9 cellular contexts compared by ENCODE assay signal in the genomic region with DNA sequence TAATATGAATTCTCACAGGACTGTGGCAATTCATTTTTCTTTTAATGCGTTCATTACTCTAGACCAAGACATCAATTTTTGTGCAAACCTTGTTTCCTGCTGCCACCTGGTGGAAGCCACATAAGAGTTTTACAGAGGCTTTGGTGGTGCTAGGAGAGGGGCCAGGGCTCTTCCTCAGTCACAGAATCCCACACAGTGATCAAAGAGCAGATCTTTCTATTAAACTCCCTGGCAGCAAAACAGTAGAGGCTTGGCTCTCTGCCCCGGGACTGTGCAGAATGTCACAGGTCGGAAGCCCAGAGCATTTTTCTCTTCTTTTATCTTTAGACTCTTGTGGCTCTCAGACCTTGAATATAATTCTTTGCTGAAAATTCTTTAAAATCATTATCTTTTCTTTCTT.
A peak's percentile ranks its signal among the peaks of the same experiment; 100 is the strongest.
DNase-seq lines count a peak whose midpoint lies in the region; ATAC-seq, FAIRE-seq and TF ChIP-seq lines count a peak whose summit lies in the region.
"Had no signal": no experiment of that assay in that cellular context is flagged by ENCODE, and none has a peak within 500 bp of the region (broad histone marks: within the 10 kb centered on the region; RNA-seq: fewer than 3 reads in every experiment).

No MANE protein-coding gene starts in this region.

- peak; percentile 69 for TF ChIP-seq CTCF in HFFc6 (IDR thresholded peaks at IDR 0.05)

- WGBS in right cardiac atrium = 4% methylated on average over 3 of the region's 3 CpGs
- 8 to 16% (median 14%) methylated on average over 3 of the region's 3 CpGs for WGBS in small intestine, 3 donors

- no peak overlapping the region for H3K27ac Mint-ChIP-seq in HFFc6
- H3K27ac Mint-ChIP-seq in activated CD8-positive, alpha-beta T cell treated with anti-CD3 and anti-CD28 coated beads, Interleukin-2, amount 10 ng/mL, durations not matched to agents 7 days and 5 days = no peak overlapping the region
- H3K27ac Mint-ChIP-seq: B cell had no signal

- DNase-seq in NCI-H510A treated with DMSO at 0.1 percent for 48 hours (lab: John Stamatoyannopoulos, UW) = peak; percentile 55
- DNase-seq in NCI-H510A (lab: John Stamatoyannopoulos, UW) = no peak
- DNase-seq in HFFc6 = peak; percentile 3
- DNase-seq in NCI-H2081 treated with DMSO at 0.1 percent for 48 hours (lab: John Stamatoyannopoulos, UW) = peak; percentile 55
- DNase-seq in activated CD8-positive, alpha-beta T cell treated with anti-CD3 and anti-CD28 coated beads, Interleukin-2, amount 10 ng/mL, durations not matched to agents 7 days and 5 days = peak; percentile 39
- DNase-seq in right cardiac atrium = peak in 2 of 3 donors; percentile 20 to 54
- peak; percentile 19 for DNase-seq in small intestine
- no peak for DNase-seq in activated CD8-positive, alpha-beta memory T cell treated with anti-CD3 and anti-CD28 coated beads for 24 hours

- no peak for ATAC-seq in activated CD8-positive, alpha-beta T cell treated with anti-CD3 and anti-CD28 coated beads, Interleukin-2, amount 10 ng/mL, durations not matched to agents 7 days and 5 days
- ATAC-seq in right cardiac atrium = peak; percentile 51 to 52

- POLR2A ChIA-PET in activated CD8-positive, alpha-beta T cell treated with anti-CD3 and anti-CD28 coated beads, Interleukin-2, amount 10 ng/mL, durations not matched to agents 7 days and 5 days (lab: Charles Lee) = no interaction called here

- CTCF ChIA-PET in activated CD8-positive, alpha-beta T cell treated with anti-CD3 and anti-CD28 coated beads, Interleukin-2, amount 10 ng/mL, durations not matched to agents 7 days and 5 days (lab: Charles Lee) = no interaction called here

- peaks cover 5% of the 10 kb centered on the region for H3K27me3 Mint-ChIP-seq in HFFc6 (ENCODE audit: insufficient read depth)
- H3K27me3 Mint-ChIP-seq in activated CD8-positive, alpha-beta T cell treated with anti-CD3 and anti-CD28 coated beads, Interleukin-2, amount 10 ng/mL, durations not matched to agents 7 days and 5 days (ENCODE audit: low read depth) = peaks cover 1% of the 10 kb centered on the region

- no peaks in the 10 kb centered on the region for H3K36me3 ChIP-seq in small intestine (ENCODE audit: control insufficient read depth in 2 of 2, insufficient read depth in 2 of 2, low read length in 2 of 2)

- H3K27me3 ChIP-seq in right cardiac atrium (ENCODE audit: control insufficient read depth, insufficient read depth) (no peaks in the 10 kb centered on the region), small intestine (ENCODE audit: control insufficient read depth in 2 of 2, insufficient read depth in 2 of 2, low read length in 2 of 2) (no peaks in the 10 kb centered on the region)

- H3K4me3 ChIP-seq in right cardiac atrium (ENCODE audit: low read length) (no peak overlapping the region), small intestine (ENCODE audit: low read depth in 1 of 2, low read length in 2 of 2) (no peak overlapping the region)

- H3K9me3 ChIP-seq in right cardiac atrium (ENCODE audit: control insufficient read depth, low read length) = no peaks in the 10 kb centered on the region
- H3K9me3 ChIP-seq in small intestine (ENCODE audit: control insufficient read depth, low read depth) = no peaks in the 10 kb centered on the region

- no peaks in the 10 kb centered on the region for H3K36me3 Mint-ChIP-seq in HFFc6 (ENCODE audit: low read depth)
- no peaks in the 10 kb centered on the region for H3K36me3 Mint-ChIP-seq in activated CD8-positive, alpha-beta T cell treated with anti-CD3 and anti-CD28 coated beads, Interleukin-2, amount 10 ng/mL, durations not matched to agents 7 days and 5 days (ENCODE audit: low read depth)

- H3K4me1 ChIP-seq in right cardiac atrium (ENCODE audit: control insufficient read depth, insufficient read depth, low read length) = no peaks in the 10 kb centered on the region
- H3K4me1 ChIP-seq in small intestine (ENCODE audit: control insufficient read depth in 2 of 2, insufficient read depth in 1 of 2, low read depth in 1 of 2, low read length in 1 of 2) = no peaks in the 10 kb centered on the region

- intact Hi-C loops in right cardiac atrium (cut with DNase I) = no loop called here

- H3K27ac ChIP-seq in right cardiac atrium (ENCODE audit: low read length) = no peak overlapping the region
- H3K27ac ChIP-seq in small intestine (ENCODE audit: low read depth in 1 of 2, low read length in 1 of 2) = no peak overlapping the region

- no peak for FAIRE-seq in small intestine (lab: Jason Lieb, UNC)

- H3K4me3 Mint-ChIP-seq in HFFc6 = no peak overlapping the region; the same call in 1 of the 2 replicates
- H3K4me3 Mint-ChIP-seq in activated CD8-positive, alpha-beta T cell treated with anti-CD3 and anti-CD28 coated beads, Interleukin-2, amount 10 ng/mL, durations not matched to agents 7 days and 5 days = no peak overlapping the region
- H3K4me3 Mint-ChIP-seq: B cell had no signal

- no peaks in the 10 kb centered on the region; the same call in 1 of the 2 replicates for H3K4me1 Mint-ChIP-seq in HFFc6 (ENCODE audit: low read depth)
- no peaks in the 10 kb centered on the region for H3K4me1 Mint-ChIP-seq in activated CD8-positive, alpha-beta T cell treated with anti-CD3 and anti-CD28 coated beads, Interleukin-2, amount 10 ng/mL, durations not matched to agents 7 days and 5 days (ENCODE audit: low read depth)
- H3K4me1 Mint-ChIP-seq: B cell had no signal

- H3K9me3 Mint-ChIP-seq in HFFc6 = peaks cover 19% of the 10 kb centered on the region
- no peaks in the 10 kb centered on the region for H3K9me3 Mint-ChIP-seq in activated CD8-positive, alpha-beta T cell treated with anti-CD3 and anti-CD28 coated beads, Interleukin-2, amount 10 ng/mL, durations not matched to agents 7 days and 5 days (ENCODE audit: insufficient read depth)

Comparison
In these comparisons a context has a peak if more than half of its experiments do, and no peak if none do; other contexts are left out.
1. DNase-seq: peak in NCI-H510A treated with DMSO at 0.1 percent for 48 hours (single experiment), HFFc6 (single experiment), NCI-H2081 treated with DMSO at 0.1 percent for 48 hours (single experiment), activated CD8-positive, alpha-beta T cell treated with anti-CD3 and anti-CD28 coated beads, Interleukin-2, amount 10 ng/mL, durations not matched to agents 7 days and 5 days (single experiment), right cardiac atrium (2 of 3) and small intestine (single experiment); none in NCI-H510A (single experiment) and activated CD8-positive, alpha-beta memory T cell treated with anti-CD3 and anti-CD28 coated beads for 24 hours (single experiment).